Comparison of ENCODE assay signal across 12 cellular contexts in genomic region chr9:107281164-107281563, GRCh38. TPM values are rescaled to one million over a fixed set of nuclear protein-coding genes. Genes with fewer than 3 reads are reported as not detected.
DNase-seq lines count a peak whose midpoint lies in the region; ATAC-seq and TF ChIP-seq lines count a peak whose summit lies in the region.
"Had no signal": no experiment of that assay in that cellular context is flagged by ENCODE, and none has a peak within 500 bp of the region (broad histone marks: within the 10 kb centered on the region; RNA-seq: fewer than 3 reads in every experiment).

No MANE protein-coding gene starts in this region.

- H3K27ac Mint-ChIP-seq in Calu3 (ENCODE audit: unreplicated experiment): peak overlapping the region; percentile 59
- H3K27ac Mint-ChIP-seq in endothelial cell (ENCODE audit: unreplicated experiment): no peak overlapping the region
- H3K27ac Mint-ChIP-seq in progenitor cell of endocrine pancreas: no peak overlapping the region
- H3K27ac Mint-ChIP-seq in activated CD4-positive, alpha-beta memory T cell treated with anti-CD3 and anti-CD28 coated beads for 36 hours: no peak overlapping the region
- H3K27ac Mint-ChIP-seq: activated naive CD4-positive, alpha-beta T cell treated with anti-CD3 and anti-CD28 coated beads, Interleukin-2, amount 10 ng/mL, durations not matched to agents 7 days and 5 days had no signal

- POLR2A ChIA-PET in activated CD4-positive, alpha-beta memory T cell treated with anti-CD3 and anti-CD28 coated beads for 36 hours (lab: Charles Lee): no interaction called here

- H3K4me3 Mint-ChIP-seq in Calu3 (ENCODE audit: low read depth, unreplicated experiment) (peak overlapping the region; percentile 0), endothelial cell (ENCODE audit: unreplicated experiment) (peak overlapping the region; percentile 64), progenitor cell of endocrine pancreas (ENCODE audit: low read depth) (peak overlapping the region; percentile 12)
- H3K4me3 Mint-ChIP-seq in activated CD4-positive, alpha-beta memory T cell treated with anti-CD3 and anti-CD28 coated beads for 36 hours: no peak overlapping the region
- H3K4me3 Mint-ChIP-seq: activated naive CD4-positive, alpha-beta T cell treated with anti-CD3 and anti-CD28 coated beads, Interleukin-2, amount 10 ng/mL, durations not matched to agents 7 days and 5 days had no signal

- H3K4me1 Mint-ChIP-seq in Calu3 (ENCODE audit: low read depth, unreplicated experiment): peaks cover 26% of the 10 kb centered on the region
- peaks cover 25% of the 10 kb centered on the region for H3K4me1 Mint-ChIP-seq in endothelial cell (ENCODE audit: unreplicated experiment)
- H3K4me1 Mint-ChIP-seq in progenitor cell of endocrine pancreas (ENCODE audit: low read depth): peaks cover 20% of the 10 kb centered on the region
- peaks cover 32% of the 10 kb centered on the region for H3K4me1 Mint-ChIP-seq in activated CD4-positive, alpha-beta memory T cell treated with anti-CD3 and anti-CD28 coated beads for 36 hours (ENCODE audit: low read depth)

- H4K20me1 ChIP-seq in OCI-LY3 (ENCODE audit: insufficient read depth, low read length): peaks cover 22% of the 10 kb centered on the region

- H3K9me3 ChIP-seq in OCI-LY3 (ENCODE audit: insufficient read depth, low read length): no peaks in the 10 kb centered on the region

- H3K36me3 Mint-ChIP-seq in Calu3 (ENCODE audit: insufficient read depth, unreplicated experiment) (peaks cover 40% of the 10 kb centered on the region), endothelial cell (ENCODE audit: low read depth, unreplicated experiment) (peaks cover 4% of the 10 kb centered on the region), progenitor cell of endocrine pancreas (ENCODE audit: insufficient read depth) (no peaks in the 10 kb centered on the region)
- H3K36me3 Mint-ChIP-seq in activated CD4-positive, alpha-beta memory T cell treated with anti-CD3 and anti-CD28 coated beads for 36 hours: peaks cover 18% of the 10 kb centered on the region

- ATAC-seq in GM18873 (IDR thresholded peaks at IDR 0.05; ENCODE audit: low FRiP score, unreplicated experiment) (no peak), GM19463 (IDR thresholded peaks at IDR 0.05; ENCODE audit: unreplicated experiment) (no peak)

- H3K27ac ChIP-seq in OCI-LY3 (ENCODE audit: low read length): no peak overlapping the region

- TF ChIP-seq CTCF in Calu3 (IDR thresholded peaks at IDR 0.05; ENCODE audit: unreplicated experiment) (no peak), OCI-LY3 (IDR thresholded peaks at IDR 0.05; ENCODE audit: low read depth, low read length) (no peak), endothelial cell (IDR thresholded peaks at IDR 0.05; ENCODE audit: unreplicated experiment) (no peak), progenitor cell of endocrine pancreas (IDR thresholded peaks at IDR 0.05; ENCODE audit: unreplicated experiment) (no peak)

- H3K4me2 ChIP-seq in OCI-LY3 (ENCODE audit: low read length): peak overlapping the region; percentile 88

- peaks cover 31% of the 10 kb centered on the region for H3K79me2 ChIP-seq in OCI-LY3 (ENCODE audit: low read length)

- CTCF ChIA-PET in Calu3 (lab: Charles Lee): no interaction called here
- CTCF ChIA-PET in activated CD4-positive, alpha-beta memory T cell treated with anti-CD3 and anti-CD28 coated beads for 36 hours (lab: Charles Lee): interaction anchor here (1.4 kb wide), 1 partner anchor 61 kb away, joined by 6 read pairs; no protein-coding TSS in a partner anchor

- no TSS peak for BruUV-seq in Calu3 (replicated peaks; lab: Mats Ljungman, UMichigan)

- no peak overlapping the region for H3K9ac ChIP-seq in OCI-LY3 (ENCODE audit: low read length)

- H3K4me3 ChIP-seq in OCI-LY3 (ENCODE audit: low read length): no peak overlapping the region

- no peak overlapping the region for H2AFZ ChIP-seq in OCI-LY3 (ENCODE audit: low read depth, low read length)

- H3K27me3 ChIP-seq in OCI-LY3 (ENCODE audit: low read depth, low read length): no peaks in the 10 kb centered on the region

- intact Hi-C loops in Calu3 (cut with micrococcal nuclease; ENCODE audit: unreplicated experiment): no loop called here
- intact Hi-C loops in activated CD4-positive, alpha-beta memory T cell treated with anti-CD3 and anti-CD28 coated beads for 36 hours (cut with micrococcal nuclease): loop anchor here (5.0 kb wide), 3 partner anchors 1651 to 1831 kb away; partner anchors contain the start of genes ABITRAM, CTNNAL1 and ELP1

- DNase-seq in Calu3: no peak
- no peak for DNase-seq in endothelial cell (ENCODE audit: low spot score)
- DNase-seq in progenitor cell of endocrine pancreas (ENCODE audit: low spot score, unreplicated experiment): no peak
- no peak for DNase-seq in activated CD4-positive, alpha-beta memory T cell treated with anti-CD3 and anti-CD28 coated beads for 36 hours
- DNase-seq: activated naive CD4-positive, alpha-beta T cell treated with anti-CD3 and anti-CD28 coated beads, Interleukin-2, amount 10 ng/mL, durations not matched to agents 7 days and 5 days; Kasumi-1; NCI-H2081 treated with DMSO at 0.1 percent for 48 hours; NK-92 treated with Interleukin-12 subunit alpha and Interleukin-12 subunit beta, amount 100 ng/mL, for 24 hours; SW 1271 had no signal

- H3K36me3 ChIP-seq in OCI-LY3 (replicated peaks; ENCODE audit: low read depth, low read length): peaks cover 8% of the 10 kb centered on the region

- H3K27me3 Mint-ChIP-seq in Calu3 (ENCODE audit: unreplicated experiment) (no peaks in the 10 kb centered on the region), endothelial cell (ENCODE audit: unreplicated experiment) (peaks cover 17% of the 10 kb centered on the region), progenitor cell of endocrine pancreas (no peaks in the 10 kb centered on the region)
- peaks cover 2% of the 10 kb centered on the region for H3K27me3 Mint-ChIP-seq in activated CD4-positive, alpha-beta memory T cell treated with anti-CD3 and anti-CD28 coated beads for 36 hours

- no peaks in the 10 kb centered on the region for H3K9me3 Mint-ChIP-seq in Calu3 (ENCODE audit: low read depth, unreplicated experiment)
- no peaks in the 10 kb centered on the region for H3K9me3 Mint-ChIP-seq in endothelial cell (ENCODE audit: unreplicated experiment)
- no peaks in the 10 kb centered on the region for H3K9me3 Mint-ChIP-seq in progenitor cell of endocrine pancreas (ENCODE audit: low read depth)
- H3K9me3 Mint-ChIP-seq in activated CD4-positive, alpha-beta memory T cell treated with anti-CD3 and anti-CD28 coated beads for 36 hours: no peaks in the 10 kb centered on the region
- H3K9me3 Mint-ChIP-seq: activated naive CD4-positive, alpha-beta T cell treated with anti-CD3 and anti-CD28 coated beads, Interleukin-2, amount 10 ng/mL, durations not matched to agents 7 days and 5 days had no signal

- H3K4me1 ChIP-seq in OCI-LY3 (ENCODE audit: low read length): peaks cover 32% of the 10 kb centered on the region

RNA-seq across cellular contexts. Expression of gene RAD23B, which starts 1.9 kb away (rescaled TPM):
- total RNA-seq in Calu3 (2022) (82.3 and 97.8 TPM in 2 replicates), endothelial cell (ENCODE audit: unreplicated experiment) (116 TPM), progenitor cell of endocrine pancreas (153 and 171 TPM in 2 replicates)
- total RNA-seq in activated CD4-positive, alpha-beta memory T cell treated with anti-CD3 and anti-CD28 coated beads for 36 hours: 100 to 1,000 TPM; 111 TPM
